In the genomic region with DNA sequence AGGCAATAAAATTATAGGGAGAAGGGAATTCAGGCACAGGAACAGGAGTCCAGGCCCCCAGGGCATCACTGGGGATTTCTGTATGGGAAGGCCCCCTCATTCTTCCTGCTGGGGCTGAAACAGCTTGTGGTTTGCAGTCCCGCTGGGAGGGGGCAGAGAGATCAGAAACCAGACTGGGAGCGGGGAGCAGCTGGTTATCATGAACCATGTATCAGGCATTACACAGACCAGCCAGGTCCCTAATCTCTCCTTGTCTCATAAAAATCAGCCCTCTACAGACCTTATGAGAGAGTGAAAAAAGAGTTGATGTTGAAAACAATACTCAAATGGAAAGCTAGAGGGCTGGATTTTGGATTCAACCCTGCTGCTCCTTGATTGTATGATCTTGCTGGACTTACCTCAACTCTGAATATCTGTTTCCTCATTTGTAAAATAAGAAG, we compare ENCODE assay signal across 15 cellular contexts.
DNase-seq lines count a peak whose midpoint lies in the region; ATAC-seq and TF ChIP-seq lines count a peak whose summit lies in the region.
"Had no signal": no experiment of that assay in that cellular context is flagged by ENCODE, and none has a peak within 500 bp of the region (broad histone marks: within the 10 kb centered on the region; RNA-seq: fewer than 3 reads in every experiment).

No MANE protein-coding gene starts in this region.

- no peak overlapping the region for H3K14ac ChIP-seq in neuronal stem cell (ENCODE audit: low read length)

- CTCF ChIA-PET in PC-3 (lab: Charles Lee): no interaction called here

- H3K27me3 ChIP-seq in Loucy (ENCODE audit: insufficient read depth, low read length, poor library complexity, severe bottlenecking): no peaks in the 10 kb centered on the region
- no peaks in the 10 kb centered on the region for H3K27me3 ChIP-seq in body of pancreas
- no peaks in the 10 kb centered on the region for H3K27me3 ChIP-seq in neuronal stem cell (ENCODE audit: control insufficient read depth in 3 of 3, insufficient read depth in 3 of 3, low read depth in 1 of 3, low read length in 3 of 3)
- H3K27me3 ChIP-seq in PC-3 (ENCODE audit: low read length): no peaks in the 10 kb centered on the region

- no TSS peak for BruUV-seq in PC-3 (replicated peaks; lab: Mats Ljungman, UMichigan)

- H3K4ac ChIP-seq in neuronal stem cell (ENCODE audit: low read length): no peak overlapping the region

- no peak overlapping the region for H3K23ac ChIP-seq in neuronal stem cell (ENCODE audit: low read depth, low read length, poor library complexity)

- H2BK12ac ChIP-seq in neuronal stem cell (ENCODE audit: low read length): no peak overlapping the region

- H3K9me3 ChIP-seq in Loucy (ENCODE audit: insufficient read depth, low read depth, low read length) (peaks cover 2% of the 10 kb centered on the region; the same call in 1 of the 2 replicates), body of pancreas (no peaks in the 10 kb centered on the region), neuronal stem cell (replicated peaks in 1 of 2; ENCODE audit: control insufficient read depth in 2 of 2, insufficient read depth in 1 of 2, low read depth in 1 of 2, low read length in 2 of 2) (peaks cover 0 to 5% of the 10 kb centered on the region in 2 donors), PC-3 (ENCODE audit: low read length) (peaks cover 4% of the 10 kb centered on the region; the same call in 1 of the 2 replicates)

- peaks cover 8% of the 10 kb centered on the region for H3K4me1 ChIP-seq in Loucy (ENCODE audit: insufficient read depth, low read length, poor library complexity, severe bottlenecking)
- peaks cover 50% of the 10 kb centered on the region for H3K4me1 ChIP-seq in body of pancreas
- H3K4me1 ChIP-seq in neuronal stem cell (ENCODE audit: control insufficient read depth in 2 of 2, insufficient read depth in 1 of 2, low read depth in 1 of 2, low read length in 2 of 2): peaks cover 3% of the 10 kb centered on the region in 2 donors
- no peaks in the 10 kb centered on the region for H3K4me1 ChIP-seq in PC-3 (ENCODE audit: insufficient read depth, low read length)

- H3F3A ChIP-seq in Loucy (ENCODE audit: low read depth) (no peaks in the 10 kb centered on the region), PC-3 (ENCODE audit: low read length, unreplicated experiment) (no peaks in the 10 kb centered on the region)

- H3K9me2 ChIP-seq in Loucy (replicated peaks; ENCODE audit: low read depth, low read length): no peaks in the 10 kb centered on the region
- H3K9me2 ChIP-seq in PC-3 (replicated peaks; ENCODE audit: low read length): no peaks in the 10 kb centered on the region

- no peak overlapping the region for H2BK15ac ChIP-seq in neuronal stem cell (ENCODE audit: low read length)

- no peak for TF ChIP-seq POLR2A in body of pancreas (IDR thresholded peaks at IDR 0.05)

- no peak overlapping the region for H2BK120ac ChIP-seq in neuronal stem cell (ENCODE audit: low read depth, low read length)

- H2AFZ ChIP-seq in Loucy (ENCODE audit: low read length) (no peak overlapping the region), neuronal stem cell (ENCODE audit: low read length) (peak overlapping the region; percentile 51), PC-3 (ENCODE audit: low read length) (no peak overlapping the region)

- POLR2A ChIA-PET in PC-3 (lab: Charles Lee; ENCODE audit: unreplicated experiment): no interaction called here

- H3K36me3 ChIP-seq in Loucy (ENCODE audit: insufficient read depth, low read length): no peaks in the 10 kb centered on the region
- no peaks in the 10 kb centered on the region for H3K36me3 ChIP-seq in body of pancreas (replicated peaks in 1 of 2; ENCODE audit: insufficient read depth in 1 of 2, low read depth in 2 of 2)
- no peaks in the 10 kb centered on the region for H3K36me3 ChIP-seq in neuronal stem cell (replicated peaks in 1 of 2; ENCODE audit: control insufficient read depth in 2 of 2, insufficient read depth in 2 of 2, low read length in 2 of 2)
- H3K36me3 ChIP-seq in PC-3 (ENCODE audit: low read depth, low read length): no peaks in the 10 kb centered on the region

- H3K79me2 ChIP-seq in Loucy (ENCODE audit: insufficient read depth, low read length) (no peaks in the 10 kb centered on the region), PC-3 (ENCODE audit: low read length) (no peaks in the 10 kb centered on the region)

- no peaks in the 10 kb centered on the region for H4K20me1 ChIP-seq in Loucy (ENCODE audit: insufficient read depth, low read length, poor library complexity, severe bottlenecking)
- no peaks in the 10 kb centered on the region for H4K20me1 ChIP-seq in PC-3 (ENCODE audit: low read length)

- intact Hi-C loops in body of pancreas (cut with DNase I) (no loop called here), PC-3 (cut with micrococcal nuclease) (no loop called here)

- DNase-seq in DMS 273 treated with DMSO at 0.1 percent for 48 hours (lab: John Stamatoyannopoulos, UW) (peak; percentile 94), body of pancreas (no peak), neuronal stem cell (ENCODE audit: low spot score) (no peak), PC-3 (no peak)
- DNase-seq in stimulated activated CD4-positive, alpha-beta T cell treated with anti-CD3 and anti-CD28 coated beads, Interleukin-4, amount 100 ng/mL, for 1 hour: no peak
- DNase-seq: activated CD4-positive, alpha-beta T cell treated with anti-CD3 and anti-CD28 coated beads, Interleukin-2, amount 50 U/mL, for 48 hours; activated effector memory CD4-positive, alpha-beta T cell treated with anti-CD3 and anti-CD28 coated beads, Interleukin-2, amount 50 U/mL, for 16 hours; C1 segment of cervical spinal cord; central memory CD4-positive, alpha-beta T cell; GDM1; stimulated activated CD4-positive, alpha-beta T cell treated with anti-CD3 and anti-CD28 coated beads, Interleukin-2, amount 100 ng/mL, for 24 hours; stimulated activated naive CD4-positive, alpha-beta T cell treated with Interleukin-2 at 50 U/mL for 16 hours had no signal

- TF ChIP-seq CTCF in Loucy (conservative IDR thresholded peaks at IDR 0.05; ENCODE audit: low read length) (0 out of 2 replicates have a peak, but pooled peaks have one; percentile 18), body of pancreas (IDR thresholded peaks at IDR 0.05) (peak in 2 of 7 experiments; percentile 27 to 39), PC-3 (conservative IDR thresholded peaks at IDR 0.05; ENCODE audit: low read depth, low read length) (no peak)

- 36 to 60% methylated on average over 2 of the region's 2 CpGs for whole genome bisulfite sequencing in body of pancreas, 2 donors
- WGBS in neuronal stem cell (ENCODE audit: extremely low coverage in 2 of 2, insufficient read length in 2 of 2, insufficient replicate concordance in 1 of 2), 2 donors: no CpG with 5 or more reads among the region's 2 CpGs

- ATAC-seq in body of pancreas (peak; percentile 15), PC-3 (no peak; the same call in 1 of the 2 replicates), GM19035 (IDR thresholded peaks at IDR 0.05; ENCODE audit: unreplicated experiment) (no peak), GM18909 (IDR thresholded peaks at IDR 0.05; ENCODE audit: poor library complexity, unreplicated experiment) (no peak)

- H2BK5ac ChIP-seq in neuronal stem cell (ENCODE audit: low read length): no peak overlapping the region

- H3K18ac ChIP-seq in neuronal stem cell (ENCODE audit: low read length): no peak overlapping the region

- H4K91ac ChIP-seq in neuronal stem cell (ENCODE audit: low read depth, low read length, poor library complexity): no peak overlapping the region

- no peaks in the 10 kb centered on the region for H3K79me1 ChIP-seq in neuronal stem cell (ENCODE audit: low read depth, low read length)

- H3K4me2 ChIP-seq in Loucy (ENCODE audit: low read depth, low read length, poor library complexity, severe bottlenecking) (no peak overlapping the region), neuronal stem cell (ENCODE audit: insufficient read depth, low read length, poor library complexity, severe bottlenecking) (no peak overlapping the region), PC-3 (ENCODE audit: low read length) (no peak overlapping the region)

- H3K27ac ChIP-seq in body of pancreas (peak overlapping the region in 3 of 4 donors; percentile 5 to 52 (median 51)), neuronal stem cell (replicated peaks; ENCODE audit: low read length) (no peak overlapping the region), PC-3 (ENCODE audit: low read length) (no peak overlapping the region)

- H3K9ac ChIP-seq in Loucy (ENCODE audit: low read depth, low read length, poor library complexity, severe bottlenecking) (no peak overlapping the region), neuronal stem cell (ENCODE audit: low read depth, low read length, poor library complexity) (no peak overlapping the region), PC-3 (ENCODE audit: low read length) (no peak overlapping the region)

- H3K4me3 ChIP-seq in Loucy (ENCODE audit: low read length, poor library complexity, severe bottlenecking) (no peak overlapping the region), body of pancreas (no peak overlapping the region), neuronal stem cell (ENCODE audit: low read length in 2 of 2) (no peak overlapping the region), PC-3 (ENCODE audit: low read length) (no peak overlapping the region)

- no peak overlapping the region for H2AK5ac ChIP-seq in neuronal stem cell (ENCODE audit: low read depth, low read length)

- no peak overlapping the region for H4K8ac ChIP-seq in neuronal stem cell (ENCODE audit: low read depth, low read length)

Comparison
In these comparisons a context has a peak if more than half of its experiments do, and no peak if none do; other contexts are left out.
1. H3K27ac ChIP-seq: peak in body of pancreas (3 of 4); none in neuronal stem cell (single experiment) and PC-3 (single experiment).